ENCODE assay signal across 13 cellular contexts in genomic region chr18:666177-666576, GRCh38. TPM values are rescaled to one million over a fixed set of nuclear protein-coding genes. Genes with fewer than 3 reads are reported as not detected.
DNase-seq lines count a peak whose midpoint lies in the region; ATAC-seq and TF ChIP-seq lines count a peak whose summit lies in the region.
"Had no signal": no experiment of that assay in that cellular context is flagged by ENCODE, and none has a peak within 500 bp of the region (broad histone marks: within the 10 kb centered on the region; RNA-seq: fewer than 3 reads in every experiment).

No MANE protein-coding gene starts in this region.

- POLR2A ChIA-PET in BJ (lab: Charles Lee), result no interaction called here

- 0 out of 2 replicates have a peak, but pooled peaks have one; percentile 22 for TF ChIP-seq CTCF in BJ (IDR thresholded peaks at IDR 0.05; ENCODE audit: insufficient read depth, low read depth, low read length)
- TF ChIP-seq CTCF in fibroblast of villous mesenchyme (IDR thresholded peaks at IDR 0.05; ENCODE audit: insufficient read depth, low read depth, low read length), result peak; percentile 37
- no peak for TF ChIP-seq CTCF in ascending aorta (IDR thresholded peaks at IDR 0.05)
- peak in 2 of 6 experiments; percentile 4 to 22 for TF ChIP-seq CTCF in Peyer's patch (IDR thresholded peaks at IDR 0.05)

- H3K27me3 ChIP-seq in BJ (ENCODE audit: control insufficient read depth, insufficient read depth, low read length) (no peaks in the 10 kb centered on the region), GM23248 (replicated peaks; ENCODE audit: insufficient read depth) (no peaks in the 10 kb centered on the region), ascending aorta (no peaks in the 10 kb centered on the region), Peyer's patch (no peaks in the 10 kb centered on the region)

- H3K36me3 ChIP-seq in BJ (ENCODE audit: control insufficient read depth, insufficient read depth, low read length), result peaks cover 6% of the 10 kb centered on the region
- no peaks in the 10 kb centered on the region; the same call in 1 of the 2 replicates for H3K36me3 ChIP-seq in GM23248 (ENCODE audit: low read depth)
- H3K36me3 ChIP-seq in ascending aorta, result peaks cover 0 to 13% of the 10 kb centered on the region in 2 donors
- H3K36me3 ChIP-seq in Peyer's patch, result peaks cover 0 to 8% (median 0%) of the 10 kb centered on the region in 3 donors

- CTCF ChIA-PET in BJ (lab: Yijun Ruan, JAX), result interaction anchor here (0.6 kb wide), 1 partner anchor 46 kb away, joined by 3 read pairs; the partner anchor contains the start of gene ENOSF1

- H3K4me3 ChIP-seq in BJ (ENCODE audit: low read depth, low read length) (no peak overlapping the region), GM23248 (no peak overlapping the region), fibroblast of villous mesenchyme (ENCODE audit: low read depth, low read length) (no peak overlapping the region), ascending aorta (no peak overlapping the region), Peyer's patch (no peak overlapping the region)

- no peaks in the 10 kb centered on the region for H3F3A ChIP-seq in GM23248 (ENCODE audit: insufficient read depth)

- H3K4me2 ChIP-seq in GM23248 (ENCODE audit: unreplicated experiment), result no peak overlapping the region

- no peaks in the 10 kb centered on the region for H3K9me3 ChIP-seq in GM23248 (ENCODE audit: low read depth)
- no peaks in the 10 kb centered on the region for H3K9me3 ChIP-seq in ascending aorta
- H3K9me3 ChIP-seq in Peyer's patch, result no peaks in the 10 kb centered on the region

- TF ChIP-seq POLR2A in Peyer's patch (IDR thresholded peaks at IDR 0.05), result no peak

- in situ Hi-C loops in GM23248 (cut with MboI), result no loop called here

- H3K9me2 ChIP-seq in GM23248 (ENCODE audit: insufficient read depth), result no peaks in the 10 kb centered on the region

- intact Hi-C loops in ascending aorta (cut with DNase I), result no loop called here

- no peaks in the 10 kb centered on the region for H4K20me1 ChIP-seq in GM23248 (ENCODE audit: insufficient read depth)

- H3K79me2 ChIP-seq in GM23248 (ENCODE audit: insufficient read depth), result peaks cover 11% of the 10 kb centered on the region

- no peak overlapping the region for H2AFZ ChIP-seq in GM23248

- no peak for ATAC-seq in HG03108 (IDR thresholded peaks at IDR 0.05; ENCODE audit: unreplicated experiment)

- H3K9ac ChIP-seq in GM23248, result no peak overlapping the region

- WGBS in GM23248 (ENCODE audit: low coverage in 1 of 2, low lambda C conversion rate in 2 of 2, missing lambda C conversion rate in 2 of 2), 2 experiments, result 90 to 94% methylated on average over 8 of the region's 8 CpGs

- no peaks in the 10 kb centered on the region for H3K4me1 ChIP-seq in GM23248 (ENCODE audit: insufficient read depth)
- no peaks in the 10 kb centered on the region for H3K4me1 ChIP-seq in ascending aorta
- H3K4me1 ChIP-seq in Peyer's patch, result no peaks in the 10 kb centered on the region

- H3K27ac ChIP-seq in GM23248, result no peak overlapping the region
- no peak overlapping the region for H3K27ac ChIP-seq in ascending aorta
- no peak overlapping the region for H3K27ac ChIP-seq in Peyer's patch

- DNase-seq in BJ (ENCODE audit: low read depth), result no peak
- DNase-seq in GM23248, result peak; percentile 16
- peak; percentile 24 for DNase-seq in RPMI8226
- DNase-seq in fibroblast of villous mesenchyme (ENCODE audit: low read depth), result no peak
- no peak for DNase-seq in ascending aorta (ENCODE audit: low spot score in 2 of 2)
- no peak for DNase-seq in activated CD4-positive, CD25-positive, alpha-beta regulatory T cell treated with anti-CD3 and anti-CD28 coated beads, Interleukin-2, amount 50 U/mL, for 72 hours
- DNase-seq in Peyer's patch, result no peak
- DNase-seq: activated T-cell treated with anti-CD3 and anti-CD28 coated beads for 4 hours; kidney glomerular epithelial cell; NCI-H524 treated with DMSO at 0.1 percent for 48 hours; nucleus accumbens; stimulated activated CD4-positive, alpha-beta T cell treated with anti-CD3 and anti-CD28 coated beads, Interleukin-2, amount 100 ng/mL, for 48 hours had no signal

RNA-seq across cellular contexts. Expression of gene TYMS, which starts 8.7 kb away (rescaled TPM):
- polyA plus RNA-seq in BJ (2011; rRNA removed) (80.4 and 146 TPM in 2 replicates), GM23248 (2016; fragmentation: Nextera tagmentation; extraction: Ambion mirVana) (71.5 and 72.8 TPM in 2 replicates)
- polyA minus RNA-seq in BJ (2011; rRNA and poly(A)+ RNA removed), result 65.4 and 111 TPM in 2 replicates
- 16.8 and 17.7 TPM in 2 replicates for total RNA-seq in GM23248 (2014; rRNA removed; shearing (Covaris generic))
- total RNA-seq in fibroblast of villous mesenchyme (11.9 and 15.1 TPM in 2 replicates), ascending aorta (0.53 TPM), Peyer's patch (10 to 100 TPM in 3 of 4 donors, 1 to 10 TPM in 1; 6.7 to 71.8 (median 11.7) TPM)

RNA-seq across cellular contexts. Expression of gene ENOSF1, which starts 46.3 kb away (rescaled TPM):
- polyA plus RNA-seq in BJ (2011; rRNA removed), result 16.1 and 16.4 TPM in 2 replicates
- 13.4 and 18.2 TPM in 2 replicates for polyA minus RNA-seq in BJ (2011; rRNA and poly(A)+ RNA removed)
- 17.5 and 24.3 TPM in 2 replicates for total RNA-seq in GM23248 (2014; rRNA removed; shearing (Covaris generic))
- 18.0 and 20.0 TPM in 2 replicates for polyA plus RNA-seq in GM23248 (2016; fragmentation: Nextera tagmentation; extraction: Ambion mirVana)
- 27.7 and 31.1 TPM in 2 replicates for total RNA-seq in fibroblast of villous mesenchyme
- 178 TPM for total RNA-seq in ascending aorta
- total RNA-seq in Peyer's patch, result 100 to 1,000 TPM in 3 of 4 donors, 10 to 100 TPM in 1; 77.6 to 191 (median 132) TPM

Comparison
In these comparisons a context has a peak if more than half of its experiments do, and no peak if none do; other contexts are left out.
1. DNase-seq: peak in GM23248 (single experiment) and RPMI8226 (single experiment); none in BJ (single experiment), fibroblast of villous mesenchyme (single experiment), ascending aorta (0 of 2), activated CD4-positive, CD25-positive, alpha-beta regulatory T cell treated with anti-CD3 and anti-CD28 coated beads, Interleukin-2, amount 50 U/mL, for 72 hours (single experiment) and Peyer's patch (0 of 3).
2. CTCF ChIP-seq: peak in BJ (single experiment) and fibroblast of villous mesenchyme (single experiment); none in ascending aorta (0 of 3).